10 cellular contexts compared by ENCODE assay signal in the genomic region with DNA sequence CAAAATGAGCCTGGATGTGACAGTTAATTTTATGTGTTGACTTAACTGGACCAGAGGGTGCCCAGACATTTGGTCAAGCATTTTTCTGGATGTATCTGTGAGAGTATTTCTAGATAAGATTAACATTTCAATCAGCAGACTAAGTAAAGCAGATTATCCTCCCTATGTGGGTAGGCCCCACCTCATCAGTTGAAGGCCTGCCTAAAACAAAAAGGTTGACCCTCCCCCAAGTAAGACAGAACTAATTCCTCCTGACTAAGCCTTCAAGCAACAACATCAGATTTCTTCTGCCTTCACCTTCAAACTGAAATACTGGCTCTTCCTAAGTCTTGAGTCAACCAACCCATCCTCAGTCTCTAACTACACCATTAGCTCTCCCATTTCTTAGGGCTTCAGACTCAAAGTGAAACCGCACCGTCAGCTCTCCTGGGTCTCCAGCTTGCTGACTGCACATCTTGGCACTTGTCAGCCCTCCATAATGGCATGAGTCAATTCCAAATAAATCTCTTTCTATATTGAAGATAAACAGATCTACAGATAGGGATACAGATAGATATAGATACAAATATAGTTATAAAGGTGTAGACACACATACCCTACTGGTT. TPM values are rescaled to one million over a fixed set of nuclear protein-coding genes. Genes with fewer than 3 reads are reported as not detected.
DNase-seq lines count a peak whose midpoint lies in the region; ATAC-seq and TF ChIP-seq lines count a peak whose summit lies in the region.
"Had no signal": no experiment of that assay in that cellular context is flagged by ENCODE, and none has a peak within 500 bp of the region (broad histone marks: within the 10 kb centered on the region; RNA-seq: fewer than 3 reads in every experiment).

No MANE protein-coding gene starts in this region.

- peaks cover 11% of the 10 kb centered on the region for H3K36me3 Mint-ChIP-seq in activated CD4-positive, alpha-beta T cell treated with anti-CD3 and anti-CD28 coated beads for 36 hours (ENCODE audit: low read depth)

- H3K27me3 Mint-ChIP-seq in activated CD4-positive, alpha-beta T cell treated with anti-CD3 and anti-CD28 coated beads for 36 hours: no peaks in the 10 kb centered on the region

- no peaks in the 10 kb centered on the region for H3K4me1 ChIP-seq in A673 (ENCODE audit: insufficient read depth, low read length, poor library complexity, severe bottlenecking)

- peak; percentile 78 for DNase-seq in activated CD4-positive, alpha-beta T cell treated with anti-CD3 and anti-CD28 coated beads for 36 hours
- no peak for DNase-seq in activated CD4-positive, alpha-beta T cell treated with anti-CD3 and anti-CD28 coated beads for 1 hour
- DNase-seq in activated T-cell treated with anti-CD3 and anti-CD28 coated beads, Interleukin-2, amount 50 U/mL, for 48 hours: peak; percentile 53 to 65
- peak; percentile 25 to 43 for DNase-seq in stimulated activated CD4-positive, alpha-beta T cell treated with anti-CD3 and anti-CD28 coated beads, Interleukin-15, amount 100 ng/mL, for 48 hours (ENCODE audit: low read depth in 2 of 2)
- DNase-seq in A673 (ENCODE audit: low spot score): no peak
- DNase-seq: Calu3, kidney glomerular epithelial cell had no signal

- no peak overlapping the region for H3K4me3 Mint-ChIP-seq in activated CD4-positive, alpha-beta T cell treated with anti-CD3 and anti-CD28 coated beads for 36 hours

- peak; percentile 89 for ATAC-seq in activated CD4-positive, alpha-beta T cell treated with anti-CD3 and anti-CD28 coated beads for 36 hours
- peak; percentile 44 for ATAC-seq in GM21717 (IDR thresholded peaks at IDR 0.05; ENCODE audit: unreplicated experiment)
- ATAC-seq in HG02763 (IDR thresholded peaks at IDR 0.05; ENCODE audit: unreplicated experiment): no peak
- no peak for ATAC-seq in HG03095 (IDR thresholded peaks at IDR 0.05; ENCODE audit: unreplicated experiment)

- peak overlapping the region; percentile 35 for H3K27ac Mint-ChIP-seq in activated CD4-positive, alpha-beta T cell treated with anti-CD3 and anti-CD28 coated beads for 36 hours

- H3K4me3 ChIP-seq in A673 (ENCODE audit: low read depth, low read length, poor library complexity, severe bottlenecking): no peak overlapping the region

- intact Hi-C loops in activated CD4-positive, alpha-beta T cell treated with anti-CD3 and anti-CD28 coated beads for 36 hours (cut with DNase I, micrococcal nuclease): no loop called here
- intact Hi-C loops in A673 (cut with micrococcal nuclease; ENCODE audit: unreplicated experiment): no loop called here

- no peaks in the 10 kb centered on the region for H3K9me3 ChIP-seq in A673 (ENCODE audit: low read depth, low read length, poor library complexity, severe bottlenecking)

- no TSS peak for BruUV-seq in A673 (replicated peaks; lab: Mats Ljungman, UMichigan)

- peaks cover 2% of the 10 kb centered on the region for H3K9me3 Mint-ChIP-seq in activated CD4-positive, alpha-beta T cell treated with anti-CD3 and anti-CD28 coated beads for 36 hours (ENCODE audit: low read depth)

- no peak overlapping the region for H3K27ac ChIP-seq in A673 (ENCODE audit: low read depth, low read length, poor library complexity, severe bottlenecking)

- no peaks in the 10 kb centered on the region for H3K36me3 ChIP-seq in A673 (ENCODE audit: insufficient read depth, low read length, poor library complexity, severe bottlenecking)

- no peaks in the 10 kb centered on the region for H3K27me3 ChIP-seq in A673 (replicated peaks; ENCODE audit: insufficient read depth, low read depth, low read length, poor library complexity)

- POLR2A ChIA-PET in activated CD4-positive, alpha-beta T cell treated with anti-CD3 and anti-CD28 coated beads for 36 hours (lab: Charles Lee): no interaction called here
- POLR2A ChIA-PET in A673 (lab: Charles Lee; ENCODE audit: low non-redundant PET): no interaction called here

- peaks cover 52% of the 10 kb centered on the region for H3K4me1 Mint-ChIP-seq in activated CD4-positive, alpha-beta T cell treated with anti-CD3 and anti-CD28 coated beads for 36 hours

- no peak for TF ChIP-seq CTCF in A673 (conservative IDR thresholded peaks at IDR 0.05; ENCODE audit: low read depth, low read length)

- CTCF ChIA-PET in activated CD4-positive, alpha-beta T cell treated with anti-CD3 and anti-CD28 coated beads for 36 hours (lab: Charles Lee): interaction anchor here (1.1 kb wide), 1 partner anchor 77 kb away, joined by 3 read pairs; a partner anchor contains a TSS
- CTCF ChIA-PET in A673 (lab: Charles Lee): no interaction called here

RNA-seq across cellular contexts. Expression of a gene that starts 47.9 kb away (rescaled TPM):
- 10 to 100 TPM; 49.8 to 53.5 TPM for total RNA-seq in activated CD4-positive, alpha-beta T cell treated with anti-CD3 and anti-CD28 coated beads for 36 hours
- 66.0 and 66.7 TPM in 2 replicates for total RNA-seq in A673 (2021)

Comparison
In these comparisons a context has a peak if more than half of its experiments do, and no peak if none do; other contexts are left out.
1. DNase-seq: peak in activated CD4-positive, alpha-beta T cell treated with anti-CD3 and anti-CD28 coated beads for 36 hours (single experiment), activated T-cell treated with anti-CD3 and anti-CD28 coated beads, Interleukin-2, amount 50 U/mL, for 48 hours (2 of 2) and stimulated activated CD4-positive, alpha-beta T cell treated with anti-CD3 and anti-CD28 coated beads, Interleukin-15, amount 100 ng/mL, for 48 hours (2 of 2); none in activated CD4-positive, alpha-beta T cell treated with anti-CD3 and anti-CD28 coated beads for 1 hour (single experiment) and A673 (single experiment).
2. ATAC-seq: peak in activated CD4-positive, alpha-beta T cell treated with anti-CD3 and anti-CD28 coated beads for 36 hours (single experiment) and GM21717 (single experiment); none in HG02763 (single experiment) and HG03095 (single experiment).